In the genomic region with DNA sequence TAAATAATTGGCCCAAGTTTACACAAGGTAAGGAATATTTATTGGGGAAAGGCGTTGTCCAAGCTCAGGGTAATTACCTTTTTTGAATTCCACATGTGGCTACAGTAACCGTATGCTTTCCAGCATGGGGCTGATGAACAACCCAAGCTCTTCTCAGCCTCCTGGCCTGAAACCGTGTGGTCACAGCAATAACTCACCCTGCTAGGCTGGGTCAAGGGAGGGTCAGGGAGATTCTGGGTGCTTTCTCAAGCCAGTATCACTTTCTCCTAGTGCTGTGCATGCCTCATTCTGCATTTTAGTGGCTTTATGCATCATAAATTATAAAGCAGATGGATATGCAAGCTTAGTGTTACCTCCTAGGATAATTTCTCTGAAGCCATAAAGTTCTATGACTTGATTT, we compare ENCODE assay signal across 21 cellular contexts.
"Had no signal": no experiment of that assay in that cellular context is flagged by ENCODE, and none has a peak within 500 bp of the region (broad histone marks: within the 10 kb centered on the region; RNA-seq: fewer than 3 reads in every experiment).

No MANE protein-coding gene starts in this region.

- H3K4me3 Mint-ChIP-seq: effector memory CD8-positive, alpha-beta T cell; mesothelial cell of epicardium; naive thymus-derived CD4-positive, alpha-beta T cell; nephron; neural progenitor cell; stimulated activated effector memory CD8-positive, alpha-beta T cell treated with anti-CD3 and anti-CD28 coated beads, Interleukin-12 subunit alpha, Interleukin-12 subunit beta, amount 100 ng/mL, for 72 hours had no signal

- ATAC-seq: effector memory CD8-positive, alpha-beta T cell; left lung; naive thymus-derived CD4-positive, alpha-beta T cell; sciatic nerve; stimulated activated effector memory CD8-positive, alpha-beta T cell treated with anti-CD3 and anti-CD28 coated beads, Interleukin-12 subunit alpha, Interleukin-12 subunit beta, amount 100 ng/mL, for 72 hours had no signal

- H3K27ac Mint-ChIP-seq: effector memory CD8-positive, alpha-beta T cell; mesothelial cell of epicardium; naive thymus-derived CD4-positive, alpha-beta T cell; nephron; neural progenitor cell; progenitor cell of endocrine pancreas; stimulated activated effector memory CD8-positive, alpha-beta T cell treated with anti-CD3 and anti-CD28 coated beads, Interleukin-12 subunit alpha, Interleukin-12 subunit beta, amount 100 ng/mL, for 72 hours had no signal

- H3K79me2 ChIP-seq: parathyroid adenoma had no signal

- H3K4me1 Mint-ChIP-seq: mesothelial cell of epicardium; naive thymus-derived CD4-positive, alpha-beta T cell; nephron; stimulated activated effector memory CD8-positive, alpha-beta T cell treated with anti-CD3 and anti-CD28 coated beads, Interleukin-12 subunit alpha, Interleukin-12 subunit beta, amount 100 ng/mL, for 72 hours had no signal

- H2AFZ ChIP-seq: neural progenitor cell, parathyroid adenoma had no signal

- H3K27me3 ChIP-seq: neural progenitor cell, stomach, thyroid gland, vagina had no signal

- H3K27ac ChIP-seq: left lung, neural progenitor cell, parathyroid adenoma, stomach, thyroid gland, vagina had no signal

- H3K27me3 Mint-ChIP-seq: effector memory CD8-positive, alpha-beta T cell; progenitor cell of endocrine pancreas had no signal

- H3K36me3 Mint-ChIP-seq: mesothelial cell of epicardium, neural progenitor cell had no signal

- DNase-seq: cortex of kidney; effector memory CD8-positive, alpha-beta T cell; left lung; mesenchymal stem cell; naive thymus-derived CD4-positive, alpha-beta T cell; stimulated activated CD4-positive, alpha-beta T cell treated with anti-CD3 and anti-CD28 coated beads, Interleukin-12 subunit alpha, Interleukin-12 subunit beta, amount 100 ng/mL, for 4 hours; stimulated activated CD4-positive, alpha-beta T cell treated with anti-CD3 and anti-CD28 coated beads, Interleukin-1b, Interleukin-23, amount 100 ng/mL, for 48 hours; stimulated activated CD4-positive, alpha-beta T cell treated with anti-CD3 and anti-CD28 coated beads, Interleukin-4, amount 100 ng/mL, for 24 hours; stimulated activated naive CD4-positive, alpha-beta T cell treated with Interleukin-2 at 50 U/mL for 16 hours; stomach; thyroid gland; trophoblast cell had no signal

- H3K4me1 ChIP-seq: left lung, neural progenitor cell, parathyroid adenoma, stomach, thyroid gland, vagina had no signal

- H3K4me2 ChIP-seq: neural progenitor cell, smooth muscle cell had no signal

- H3K9me3 ChIP-seq: thyroid gland, vagina had no signal

- H3K4me3 ChIP-seq: left lung, neural progenitor cell, smooth muscle cell, stomach, thyroid gland, vagina had no signal

- H3K9ac ChIP-seq: neural progenitor cell, parathyroid adenoma had no signal

- H3K36me3 ChIP-seq: left lung, neural progenitor cell, stomach, thyroid gland, vagina had no signal
